11 cellular contexts compared by ENCODE assay signal in genomic region chr22:22450343-22450839, GRCh38. TPM values are rescaled to one million over a fixed set of nuclear protein-coding genes. Genes with fewer than 3 reads are reported as not detected.
DNase-seq lines count a peak whose midpoint lies in the region; ATAC-seq and TF ChIP-seq lines count a peak whose summit lies in the region.
"Had no signal": no experiment of that assay in that cellular context is flagged by ENCODE, and none has a peak within 500 bp of the region (broad histone marks: within the 10 kb centered on the region; RNA-seq: fewer than 3 reads in every experiment).

No MANE protein-coding gene starts in this region.

- DNase-seq in GM13976 (ENCODE audit: low spot score) (peak; percentile 73), KG1 (lab: John Stamatoyannopoulos, UW) (peak; percentile 39), left lung (peak in 1 of 2 donors; percentile 49), nephron progenitor cell (no peak), ovary (no peak), EL (no peak), NCI-H226 (no peak)
- DNase-seq: GOT3 had no signal

- intact Hi-C loops in left lung (cut with DNase I) = no loop called here
- intact Hi-C loops in ovary (cut with DNase I) = no loop called here

- H3K36me3 Mint-ChIP-seq in nephron progenitor cell (ENCODE audit: low read depth) = no peaks in the 10 kb centered on the region

- H3K9me3 ChIP-seq in left lung (peaks cover 0 to 9% of the 10 kb centered on the region in 2 donors), ovary (peaks cover 0 to 5% of the 10 kb centered on the region in 2 donors)

- H3K27me3 Mint-ChIP-seq in nephron progenitor cell (ENCODE audit: low read depth, poor library complexity) = peaks cover 97% of the 10 kb centered on the region

- TF ChIP-seq POLR2A in ovary (IDR thresholded peaks at IDR 0.05) = no peak

- peak; percentile 75 for ATAC-seq in GM21528 (IDR thresholded peaks at IDR 0.05; ENCODE audit: low FRiP score, unreplicated experiment)
- peak; percentile 78 for ATAC-seq in left lung
- ATAC-seq: T-cell had no signal

- H3K4me3 Mint-ChIP-seq in nephron progenitor cell = no peak overlapping the region
- H3K4me3 Mint-ChIP-seq: central memory CD8-positive, alpha-beta T cell; T-cell had no signal

- WGBS in ovary, 3 donors = 20 to 23% (median 21%) methylated on average over 4 of the region's 4 CpGs

- H3K4me3 ChIP-seq in left lung (no peak overlapping the region), ovary (no peak overlapping the region)

- H3K4me1 Mint-ChIP-seq in nephron progenitor cell = no peaks in the 10 kb centered on the region

- H3K27me3 ChIP-seq in left lung (peaks cover 0 to 41% of the 10 kb centered on the region in 2 donors), ovary (no peaks in the 10 kb centered on the region)

- in situ Hi-C loops in GM13976 (cut with MboI; ENCODE audit: low sequenced_read_pairs, unreplicated experiment) = no loop called here

- H3K4me1 ChIP-seq in left lung = no peaks in the 10 kb centered on the region
- no peaks in the 10 kb centered on the region for H3K4me1 ChIP-seq in ovary (ENCODE audit: insufficient read depth)

- H3K27ac ChIP-seq in left lung (no peak overlapping the region), ovary (no peak overlapping the region)

- TF ChIP-seq EP300 in ovary (IDR thresholded peaks at IDR 0.05) = no peak

- H3K9me3 Mint-ChIP-seq in nephron progenitor cell = peaks cover 9% of the 10 kb centered on the region

- no peak overlapping the region for H3K27ac Mint-ChIP-seq in nephron progenitor cell
- H3K27ac Mint-ChIP-seq: T-cell had no signal

- H3K36me3 ChIP-seq in left lung (no peaks in the 10 kb centered on the region), ovary (no peaks in the 10 kb centered on the region)

- no peak for TF ChIP-seq CTCF in GM13976 (IDR thresholded peaks at IDR 0.05; ENCODE audit: borderline replicate concordance, control extremely low read depth, extremely low read depth, insufficient read depth, missing control alignments)
- TF ChIP-seq CTCF in left lung (IDR thresholded peaks at IDR 0.05) = no peak
- TF ChIP-seq CTCF in nephron progenitor cell (IDR thresholded peaks at IDR 0.05) = no peak
- TF ChIP-seq CTCF in ovary (IDR thresholded peaks at IDR 0.05) = no peak

RNA-seq across cellular contexts. Expression of gene ZNF280B, which starts 58.2 kb away (rescaled TPM):
- total RNA-seq in left lung (under 1 TPM; 0.65 to 0.93 TPM), ovary (1 to 10 TPM in 6 of 7 donors, under 1 TPM in 1; 0.72 to 4.0 (median 2.5) TPM)
- polyA plus RNA-seq in ovary = 1 to 10 TPM in 1 of 2 donors, under 1 TPM in 1; 0.92 to 1.9 TPM

Comparison
In these comparisons a context has a peak if more than half of its experiments do, and no peak if none do; other contexts are left out.
1. DNase-seq: peak in GM13976 (single experiment) and KG1 (single experiment); none in nephron progenitor cell (single experiment), ovary (0 of 5), EL (single experiment) and NCI-H226 (single experiment).